8 cellular contexts compared by ENCODE assay signal in genomic region chr13:36297259-36297599, GRCh38. TPM values are rescaled to one million over a fixed set of nuclear protein-coding genes. Genes with fewer than 3 reads are reported as not detected.
A peak's percentile ranks its signal among the peaks of the same experiment; 100 is the strongest.
DNase-seq lines count a peak whose midpoint lies in the region; ATAC-seq and TF ChIP-seq lines count a peak whose summit lies in the region.

No MANE protein-coding gene starts in this region.

- peak overlapping the region in 3 of 5 donors; percentile 72 to 85 (median 75) for H3K27ac ChIP-seq in stomach

- no peaks in the 10 kb centered on the region for H3K9me3 ChIP-seq in stomach

- no peaks in the 10 kb centered on the region for H3K27me3 ChIP-seq in stomach

- H3K4me3 ChIP-seq in astrocyte of the cerebellum (ENCODE audit: low read depth, low read length): peak overlapping the region; percentile 64
- H3K4me3 ChIP-seq in stomach: peak overlapping the region; percentile 58 to 71 (median 63)

- intact Hi-C loops in stomach (cut with DNase I; ENCODE audit: low total_unique reads) (no loop called here), posterior cingulate gyrus (cut with DNase I) (no loop called here)

- in situ Hi-C loops in ACHN (cut with HindIII; ENCODE audit: low pct_ligation_motif_present, low pct_unique_long_range_greater_than_20kb, low sequenced_read_pairs) (no loop called here), astrocyte of the cerebellum (cut with HindIII; ENCODE audit: low sequenced_read_pairs) (no loop called here)

- TF ChIP-seq EP300 in stomach (IDR thresholded peaks at IDR 0.05): no peak

- peak; percentile 51 for DNase-seq in ACHN
- DNase-seq in HT1080 (ENCODE audit: low read depth): peak; percentile 53
- no peak for DNase-seq in astrocyte of the cerebellum (ENCODE audit: low read depth)
- DNase-seq in iris pigment epithelial cell (ENCODE audit: low read depth): peak; percentile 32
- DNase-seq in stomach: no peak
- DNase-seq in posterior cingulate gyrus: no peak
- no peak for DNase-seq in NCI-H446 treated with DMSO at 0.1 percent for 48 hours (lab: John Stamatoyannopoulos, UW)

- 3 to 11% (median 6%) methylated on average over 9 to 11 of the region's 11 CpGs for WGBS in stomach, 5 donors

- ATAC-seq in GM18909 (IDR thresholded peaks at IDR 0.05; ENCODE audit: poor library complexity, unreplicated experiment): peak; percentile 62

- H3K36me3 ChIP-seq in stomach: no peaks in the 10 kb centered on the region

- H3K4me1 ChIP-seq in stomach: peaks cover 0 to 21% (median 12%) of the 10 kb centered on the region in 4 donors

- no peak for TF ChIP-seq POLR2A in stomach (IDR thresholded peaks at IDR 0.05)

- TF ChIP-seq CTCF in astrocyte of the cerebellum (IDR thresholded peaks at IDR 0.05; ENCODE audit: low read depth, low read length, missing control alignments) (no peak), stomach (IDR thresholded peaks at IDR 0.05) (no peak)

RNA-seq across cellular contexts. Expression of gene CCDC169, which starts 0.4 kb away (rescaled TPM):
- total RNA-seq in HT1080 (2014; rRNA removed; shearing (Covaris generic)): 2.0 and 2.3 TPM in 2 replicates
- polyA plus RNA-seq in HT1080 (2015; cell fraction: cytosol; rRNA removed): 3.6 and 4.3 TPM in 2 replicates
- 2.2 and 2.6 TPM in 2 replicates for polyA plus RNA-seq in HT1080 (2015; cell fraction: nucleus; rRNA removed)
- 1 to 10 TPM in 3 of 5 donors, not detected in 2; 1.8 to 3.3 (median 2.0) TPM for total RNA-seq in stomach
- polyA plus RNA-seq in stomach: under 1 TPM in 2 of 3 donors, not detected in 1; 0.43 to 0.44 TPM

RNA-seq across cellular contexts. Expression of gene SPART, which starts 49.0 kb away (rescaled TPM):
- 52.0 and 72.2 TPM in 2 replicates for total RNA-seq in HT1080 (2014; rRNA removed; shearing (Covaris generic))
- 45.8 and 55.9 TPM in 2 replicates for polyA plus RNA-seq in HT1080 (2015; cell fraction: cytosol; rRNA removed)
- 76.6 and 79.9 TPM in 2 replicates for polyA plus RNA-seq in HT1080 (2015; cell fraction: nucleus; rRNA removed)
- 100 to 1,000 TPM in 1 of 5 donors, 10 to 100 TPM in 3, 1 to 10 TPM in 1; 6.1 to 121 (median 24.1) TPM for total RNA-seq in stomach
- polyA plus RNA-seq in stomach: 10 to 100 TPM; 15.2 to 21.5 (median 19.7) TPM

Comparison
In these comparisons a context has a peak if more than half of its experiments do, and no peak if none do; other contexts are left out.
1. DNase-seq: peak in ACHN (single experiment), HT1080 (single experiment) and iris pigment epithelial cell (single experiment); none in astrocyte of the cerebellum (single experiment), stomach (single experiment), posterior cingulate gyrus (0 of 10) and NCI-H446 treated with DMSO at 0.1 percent for 48 hours (single experiment).